ENCODE assay signal across 9 cellular contexts in genomic region chr4:72312032-72312650, GRCh38.
DNase-seq lines count a peak whose midpoint lies in the region; TF ChIP-seq lines count a peak whose summit lies in the region.
"Had no signal": no experiment of that assay in that cellular context is flagged by ENCODE, and none has a peak within 500 bp of the region (broad histone marks: within the 10 kb centered on the region; RNA-seq: fewer than 3 reads in every experiment).

No MANE protein-coding gene starts in this region.

- 52% methylated on average over 6 of the region's 6 CpGs for WGBS in esophagus muscularis mucosa

- H3K27me3 Mint-ChIP-seq in CD4-positive, alpha-beta memory T cell: no peaks in the 10 kb centered on the region

- H3K9ac ChIP-seq in muscle layer of colon (ENCODE audit: low read length): no peak overlapping the region

- H3K36me3 ChIP-seq in esophagus muscularis mucosa (no peaks in the 10 kb centered on the region), muscle layer of colon (ENCODE audit: insufficient read depth, low read length) (no peaks in the 10 kb centered on the region)
- H3K36me3 ChIP-seq in CD4-positive, alpha-beta memory T cell (ENCODE audit: insufficient read depth, low read length): no peaks in the 10 kb centered on the region

- CTCF ChIA-PET in AG04450 (lab: Charles Lee): interaction anchor here (0.6 to 5.8 kb wide), 5 partner anchors 10 to 156 kb away, joined by 3 to 69 read pairs (median 4); no protein-coding TSS in a partner anchor
- CTCF ChIA-PET in CD4-positive, alpha-beta memory T cell (lab: Charles Lee; ENCODE audit: partially characterized antibody): interaction anchor here (1.5 kb wide), 1 partner anchor 9 kb away, joined by 21 read pairs; no protein-coding TSS in a partner anchor

- no peaks in the 10 kb centered on the region for H3K27me3 ChIP-seq in AG04450 (ENCODE audit: control insufficient read depth, insufficient read depth, low read length)
- H3K27me3 ChIP-seq in esophagus muscularis mucosa: no peaks in the 10 kb centered on the region
- no peaks in the 10 kb centered on the region for H3K27me3 ChIP-seq in muscle layer of colon (ENCODE audit: control insufficient read depth in 1 of 2, insufficient read depth in 2 of 2, low read length in 2 of 2)
- H3K27me3 ChIP-seq in CD4-positive, alpha-beta memory T cell (ENCODE audit: insufficient read depth, low read length): no peaks in the 10 kb centered on the region

- peaks cover 19 to 44% (median 43%) of the 10 kb centered on the region in 4 donors for H3K4me1 ChIP-seq in esophagus muscularis mucosa
- peaks cover 28% of the 10 kb centered on the region for H3K4me1 ChIP-seq in muscle layer of colon (ENCODE audit: insufficient read depth, low read length)
- no peaks in the 10 kb centered on the region for H3K4me1 ChIP-seq in CD4-positive, alpha-beta memory T cell (ENCODE audit: insufficient read depth, low read length)

- H3K9me3 ChIP-seq in AG04450 (ENCODE audit: control insufficient read depth, insufficient read depth, low read length) (no peaks in the 10 kb centered on the region), esophagus muscularis mucosa (no peaks in the 10 kb centered on the region), muscle layer of colon (ENCODE audit: low read length) (no peaks in the 10 kb centered on the region)
- H3K9me3 ChIP-seq in CD4-positive, alpha-beta memory T cell (ENCODE audit: control insufficient read depth in 1 of 2, low read length in 2 of 2): no peaks in the 10 kb centered on the region

- no peaks in the 10 kb centered on the region for H3K36me3 Mint-ChIP-seq in CD4-positive, alpha-beta memory T cell

- H3K27ac Mint-ChIP-seq in CD4-positive, alpha-beta memory T cell: no peak overlapping the region

- DNase-seq in AG04450 (ENCODE audit: low read depth, low spot score) (peak; percentile 61), NCI-H446 treated with DMSO at 0.1 percent for 48 hours (lab: John Stamatoyannopoulos, UW) (peak; percentile 79), esophagus muscularis mucosa (ENCODE audit: extremely low spot score) (no peak), T-helper 1 cell (no peak), NCI-H1105 (lab: John Stamatoyannopoulos, UW) (no peak), NCI-H2107 treated with DMSO at 0.1 percent for 48 hours (lab: John Stamatoyannopoulos, UW; ENCODE audit: unreplicated experiment) (no peak)
- no peak for DNase-seq in CD4-positive, alpha-beta memory T cell
- DNase-seq: NCI-H1694 treated with DMSO at 0.1 percent for 48 hours had no signal

- H3K9me3 Mint-ChIP-seq in CD4-positive, alpha-beta memory T cell: no peaks in the 10 kb centered on the region

- TF ChIP-seq CTCF in AG04450 (IDR thresholded peaks at IDR 0.05; ENCODE audit: low read depth, low read length) (no peak), esophagus muscularis mucosa (IDR thresholded peaks at IDR 0.05) (no peak)

- intact Hi-C loops in esophagus muscularis mucosa (cut with DNase I): no loop called here
- intact Hi-C loops in CD4-positive, alpha-beta memory T cell (cut with micrococcal nuclease): no loop called here

- no peak overlapping the region for H3K4me3 Mint-ChIP-seq in CD4-positive, alpha-beta memory T cell

- H3K27ac ChIP-seq in AG04450 (ENCODE audit: low read depth, low read length): peak overlapping the region; percentile 62
- H3K27ac ChIP-seq in esophagus muscularis mucosa (replicated peaks in 1 of 4): peak overlapping the region; percentile 57 to 75 (median 70)
- H3K27ac ChIP-seq in muscle layer of colon (ENCODE audit: low read depth, low read length): peak overlapping the region; percentile 0
- H3K27ac ChIP-seq in CD4-positive, alpha-beta memory T cell (ENCODE audit: low read depth, low read length): no peak overlapping the region

- no peaks in the 10 kb centered on the region for H3K4me1 Mint-ChIP-seq in CD4-positive, alpha-beta memory T cell

- no peak overlapping the region for H3K4me3 ChIP-seq in AG04450 (ENCODE audit: low read depth, low read length)
- peak overlapping the region in 1 of 4 donors; percentile 10 for H3K4me3 ChIP-seq in esophagus muscularis mucosa
- H3K4me3 ChIP-seq in muscle layer of colon (ENCODE audit: low read depth in 1 of 2, low read length in 2 of 2): no peak overlapping the region
- no peak overlapping the region for H3K4me3 ChIP-seq in CD4-positive, alpha-beta memory T cell (ENCODE audit: low read length in 2 of 2)

- POLR2A ChIA-PET in AG04450 (lab: Yijun Ruan, JAX): no interaction called here
- POLR2A ChIA-PET in CD4-positive, alpha-beta memory T cell (lab: Charles Lee; ENCODE audit: partially characterized antibody): no interaction called here

- no peak for TF ChIP-seq POLR2A in esophagus muscularis mucosa (IDR thresholded peaks at IDR 0.05; ENCODE audit: low read depth)

- no peak for TF ChIP-seq EP300 in esophagus muscularis mucosa (IDR thresholded peaks at IDR 0.05)

Comparison
In these comparisons a context has a peak if more than half of its experiments do, and no peak if none do; other contexts are left out.
1. DNase-seq: peak in AG04450 (single experiment) and NCI-H446 treated with DMSO at 0.1 percent for 48 hours (single experiment); none in esophagus muscularis mucosa (single experiment), T-helper 1 cell (0 of 5), CD4-positive, alpha-beta memory T cell (0 of 5), NCI-H1105 (single experiment) and NCI-H2107 treated with DMSO at 0.1 percent for 48 hours (single experiment).